ENCODE assay signal across 27 cellular contexts in genomic region chr7:111509298-111509697, GRCh38.
"Had no signal": no experiment of that assay in that cellular context is flagged by ENCODE, and none has a peak within 500 bp of the region (broad histone marks: within the 10 kb centered on the region; RNA-seq: fewer than 3 reads in every experiment).

No MANE protein-coding gene starts in this region.

- H3K27ac ChIP-seq: left ventricle myocardium inferior, neural progenitor cell, neutrophil, parathyroid adenoma, psoas muscle, right atrium auricular region, right lobe of liver, transverse colon, upper lobe of left lung, vagina had no signal

- H3K27me3 Mint-ChIP-seq: naive B cell; stimulated activated memory B cell treated with anti-CD40 and anti-IgM and Interleukin-4, amounts not matched to agents 10 μg/mL and 1 μg/mL and 100 μg/mL, for 72 hours; stimulated activated naive CD8-positive, alpha-beta T cell treated with anti-CD3 and anti-CD28 coated beads, Interleukin-15, amount 100 ng/mL, for 72 hours had no signal

- H3K4me1 Mint-ChIP-seq: mesothelial cell of epicardium, natural killer cell, nephron progenitor cell, neural progenitor cell had no signal

- H3K4me2 ChIP-seq: neural progenitor cell, smooth muscle cell had no signal

- H2AFZ ChIP-seq: neural progenitor cell, parathyroid adenoma had no signal

- H3K36me3 ChIP-seq: left ventricle myocardium inferior, neural progenitor cell, neutrophil, right atrium auricular region, right lobe of liver, transverse colon, upper lobe of left lung, vagina had no signal

- H3K79me2 ChIP-seq: parathyroid adenoma had no signal

- H3K4me3 Mint-ChIP-seq: mesothelial cell of epicardium; naive B cell; natural killer cell; nephron progenitor cell; neural progenitor cell; stimulated activated memory B cell treated with anti-CD40 and anti-IgM and Interleukin-4, amounts not matched to agents 10 μg/mL and 1 μg/mL and 100 μg/mL, for 72 hours; stimulated activated naive CD8-positive, alpha-beta T cell treated with anti-CD3 and anti-CD28 coated beads, Interleukin-15, amount 100 ng/mL, for 72 hours had no signal

- H3K27me3 ChIP-seq: neural progenitor cell, neutrophil, right atrium auricular region, right lobe of liver, transverse colon, upper lobe of left lung, vagina had no signal

- H3K27ac Mint-ChIP-seq: mesothelial cell of epicardium; natural killer cell; nephron progenitor cell; neural progenitor cell; stimulated activated memory B cell treated with anti-CD40 and anti-IgM and Interleukin-4, amounts not matched to agents 10 μg/mL and 1 μg/mL and 100 μg/mL, for 72 hours; stimulated activated naive CD8-positive, alpha-beta T cell treated with anti-CD3 and anti-CD28 coated beads, Interleukin-15, amount 100 ng/mL, for 72 hours had no signal

- H3K36me3 Mint-ChIP-seq: neural progenitor cell had no signal

- H3K9me3 ChIP-seq: neutrophil, psoas muscle, right atrium auricular region, right lobe of liver, transverse colon, upper lobe of left lung, vagina had no signal

- H3K4me3 ChIP-seq: left ventricle myocardium inferior, lung, neural progenitor cell, psoas muscle, right atrium auricular region, right lobe of liver, smooth muscle cell, transverse colon, upper lobe of left lung, vagina had no signal

- H3K4me1 ChIP-seq: left ventricle myocardium inferior, neural progenitor cell, parathyroid adenoma, psoas muscle, right atrium auricular region, right lobe of liver, transverse colon, upper lobe of left lung, vagina had no signal

- ATAC-seq: natural killer cell; psoas muscle; right lobe of liver; stimulated activated naive CD8-positive, alpha-beta T cell treated with anti-CD3 and anti-CD28 coated beads, Interleukin-15, amount 100 ng/mL, for 72 hours had no signal

- DNase-seq: islet precursor cell; left ventricle myocardium inferior; mesendoderm; naive B cell; natural killer cell; nephron progenitor cell; occipital lobe; psoas muscle; right lobe of liver; stimulated activated CD4-positive, alpha-beta T cell treated with anti-CD3 and anti-CD28 coated beads, Interleukin-1b, Interleukin-23, amount 100 ng/mL, for 48 hours; stimulated activated CD4-positive, alpha-beta T cell treated with anti-CD3 and anti-CD28 coated beads, Interleukin-2, amount 100 ng/mL, for 48 hours; stimulated activated CD4-positive, alpha-beta T cell treated with anti-CD3 and anti-CD28 coated beads, Interleukin-4, amount 100 ng/mL, for 4 hours; stimulated activated CD8-positive, alpha-beta memory T cell treated with anti-CD3 and anti-CD28 coated beads, Interleukin-4, amount 100 ng/mL, for 48 hours; stimulated activated naive CD4-positive, alpha-beta T cell treated with Interleukin-2 at 50 U/mL for 16 hours; stimulated activated naive CD8-positive, alpha-beta T cell treated with anti-CD3 and anti-CD28 coated beads, Interleukin-15, amount 100 ng/mL, for 72 hours; substantia nigra; transverse colon; upper lobe of left lung had no signal

- H3K9ac ChIP-seq: neural progenitor cell, parathyroid adenoma had no signal

- H3K9me3 Mint-ChIP-seq: natural killer cell had no signal
